1 cellular context compared by ENCODE assay signal in genomic region chr6:48611332-48611731, GRCh38.
TF ChIP-seq lines count a peak whose summit lies in the region.

No MANE protein-coding gene starts in this region.

TF ChIP-seq in endothelial cell of umbilical vein, 7 proteins besides CTCF, POLR2A, EP300 and RAD21 (continued from another document):
- TF ChIP-seq POLR2AphosphoS5 (IDR thresholded peaks at IDR 0.05; ENCODE audit: insufficient read depth, low read depth, low read length), result no peak
- TF ChIP-seq JUN (IDR thresholded peaks at IDR 0.05; ENCODE audit: borderline replicate concordance, insufficient read depth, insufficient read length, low read depth), result no peak
- TF ChIP-seq FOS (IDR thresholded peaks at IDR 0.05; ENCODE audit: borderline replicate concordance, insufficient read depth, low read length), result no peak
- no peak for TF ChIP-seq GATA2 (IDR thresholded peaks at IDR 0.05; ENCODE audit: insufficient read depth, insufficient read length, low read depth, low read length)
TF ChIP-seq in endothelial cell of umbilical vein: peak in this region for 0.
